In genomic region chr2:71331331-71331580, GRCh38 we compare ENCODE assay signal across 8 cellular contexts. TPM values are rescaled to one million over a fixed set of nuclear protein-coding genes. Genes with fewer than 3 reads are reported as not detected.
DNase-seq lines count a peak whose midpoint lies in the region; ATAC-seq and TF ChIP-seq lines count a peak whose summit lies in the region.
"Not testable (repeated sequence)": the region's sequence is repeated elsewhere in the genome, so short reads cannot be mapped to it uniquely, and the experiment has no call there.

No MANE protein-coding gene starts in this region.

- peak overlapping the region; percentile 47 for H3K4me2 ChIP-seq in SU-DHL-6 (ENCODE audit: low read depth, low read length, poor library complexity, severe bottlenecking)

- not testable (repeated sequence) for H3K36me3 ChIP-seq in SU-DHL-6 (ENCODE audit: low read length); ectodermal cell (ENCODE audit: control insufficient read depth, insufficient read depth, low read length); iPS-18a (ENCODE audit: control insufficient read depth, low read depth, low read length); neutrophil

- H3F3A ChIP-seq in SU-DHL-6 (ENCODE audit: insufficient read depth) = not testable (repeated sequence)

- H3K4me1 Mint-ChIP-seq in CD4-positive, alpha-beta T cell (ENCODE audit: low read depth) = peaks cover 49% of the 10 kb centered on the region
- peaks cover 37% of the 10 kb centered on the region for H3K4me1 Mint-ChIP-seq in stimulated activated naive CD8-positive, alpha-beta T cell treated with anti-CD3 and anti-CD28 coated beads, Interleukin-15, Interleukin-2, amounts not matched to agents 100 ng/mL and 50 ng/mL, for 24 hours (ENCODE audit: low read depth)

- H3K4me1 ChIP-seq in ectodermal cell (ENCODE audit: control insufficient read depth, insufficient read depth, low read length) = not testable (repeated sequence)
- H3K4me1 ChIP-seq in iPS-18a (ENCODE audit: control insufficient read depth, low read depth, low read length) = peaks cover 22% of the 10 kb centered on the region
- H3K4me1 ChIP-seq in neutrophil (ENCODE audit: control insufficient read depth in 1 of 2, insufficient read depth in 1 of 2, low read depth in 1 of 2, low read length in 1 of 2) = peaks cover 26 to 30% of the 10 kb centered on the region in 2 experiments

- H4K20me1 ChIP-seq in SU-DHL-6 (ENCODE audit: low read depth, low read length) = peaks cover 16% of the 10 kb centered on the region

- peaks cover 11% of the 10 kb centered on the region for H3K27me3 Mint-ChIP-seq in CD4-positive, alpha-beta T cell
- H3K27me3 Mint-ChIP-seq in stimulated activated naive CD8-positive, alpha-beta T cell treated with anti-CD3 and anti-CD28 coated beads, Interleukin-15, Interleukin-2, amounts not matched to agents 100 ng/mL and 50 ng/mL, for 24 hours = not testable (repeated sequence)

- not testable (repeated sequence) for H3K27me3 ChIP-seq in CD4-positive, alpha-beta T cell (ENCODE audit: control insufficient read depth, insufficient read depth, low read length); SU-DHL-6 (ENCODE audit: low read length); ectodermal cell (ENCODE audit: control insufficient read depth, insufficient read depth, low read length, poor library complexity, severe bottlenecking); iPS-18a (ENCODE audit: control insufficient read depth, insufficient read depth, low read length); neutrophil

- peak in 5 of 10 experiments; percentile 0 to 6 (median 3) for DNase-seq in CD4-positive, alpha-beta T cell
- peak; percentile 6 for DNase-seq in activated T-helper 9 cell treated with anti-CD3 and anti-CD28 coated beads, Interleukin-2, amount 50 U/mL, for 16 hours (ENCODE audit: low read depth)

- H3K4me3 ChIP-seq in SU-DHL-6 (ENCODE audit: insufficient read depth, low read length, poor library complexity, severe bottlenecking) (peak overlapping the region; percentile 50), ectodermal cell (ENCODE audit: insufficient read depth, low read depth, low read length) (peak overlapping the region; percentile 96), iPS-18a (ENCODE audit: low read length) (peak overlapping the region; percentile 96), neutrophil (ENCODE audit: low read depth in 1 of 2, low read length in 1 of 2) (peak overlapping the region; percentile 72 to 85)

- 36 to 42% methylated on average over 9 of the region's 9 CpGs for WGBS in ectodermal cell, 2 experiments

- intact Hi-C loops in CD4-positive, alpha-beta T cell (cut with DNase I, micrococcal nuclease) = loop anchor here (2.0 to 5.0 kb wide), 6 partner anchors 76 to 334 kb away; partner anchors contain the start of genes MCEE (in 1 of the 2) and MPHOSPH10 (in 1 of the 2)

- peak overlapping the region; percentile 99 for H3K27ac Mint-ChIP-seq in CD4-positive, alpha-beta T cell
- peak overlapping the region; percentile 64 for H3K27ac Mint-ChIP-seq in stimulated activated naive CD8-positive, alpha-beta T cell treated with anti-CD3 and anti-CD28 coated beads, Interleukin-15, Interleukin-2, amounts not matched to agents 100 ng/mL and 50 ng/mL, for 24 hours

- not testable (repeated sequence) for H3K9me3 Mint-ChIP-seq in CD4-positive, alpha-beta T cell; stimulated activated naive CD8-positive, alpha-beta T cell treated with anti-CD3 and anti-CD28 coated beads, Interleukin-15, Interleukin-2, amounts not matched to agents 100 ng/mL and 50 ng/mL, for 24 hours

- peak overlapping the region; percentile 92 for H2AFZ ChIP-seq in SU-DHL-6 (ENCODE audit: low read depth, low read length, severe bottlenecking)

- H3K9me3 ChIP-seq in CD4-positive, alpha-beta T cell (ENCODE audit: control insufficient read depth, low read length); SU-DHL-6 (ENCODE audit: insufficient read depth, low read length); ectodermal cell (ENCODE audit: control insufficient read depth, low read length); iPS-18a (ENCODE audit: control insufficient read depth, low read depth, low read length); neutrophil: not testable (repeated sequence)

- not testable (repeated sequence) for TF ChIP-seq CTCF in CD4-positive, alpha-beta T cell (IDR thresholded peaks at IDR 0.05); SU-DHL-6 (IDR thresholded peaks at IDR 0.05; ENCODE audit: insufficient read depth, low read length, poor library complexity, severe bottlenecking); neutrophil (IDR thresholded peaks at IDR 0.05)

- peak overlapping the region; percentile 100 for H3K4me3 Mint-ChIP-seq in CD4-positive, alpha-beta T cell
- H3K4me3 Mint-ChIP-seq in stimulated activated naive CD8-positive, alpha-beta T cell treated with anti-CD3 and anti-CD28 coated beads, Interleukin-15, Interleukin-2, amounts not matched to agents 100 ng/mL and 50 ng/mL, for 24 hours = peak overlapping the region; percentile 98

- not testable (repeated sequence) for ATAC-seq in CD4-positive, alpha-beta T cell (ENCODE audit: poor library complexity)
- ATAC-seq in HG02759 (IDR thresholded peaks at IDR 0.05; ENCODE audit: unreplicated experiment) = peak; percentile 16

- peak overlapping the region; percentile 83 for H3K9ac ChIP-seq in SU-DHL-6 (ENCODE audit: low read length)
- H3K9ac ChIP-seq in iPS-18a (ENCODE audit: low read length) = peak overlapping the region; percentile 91

- H3K36me3 Mint-ChIP-seq in CD4-positive, alpha-beta T cell (ENCODE audit: low read depth) = peaks cover 31% of the 10 kb centered on the region
- H3K36me3 Mint-ChIP-seq in stimulated activated naive CD8-positive, alpha-beta T cell treated with anti-CD3 and anti-CD28 coated beads, Interleukin-15, Interleukin-2, amounts not matched to agents 100 ng/mL and 50 ng/mL, for 24 hours (ENCODE audit: low read depth) = peaks cover 11% of the 10 kb centered on the region

- not testable (repeated sequence) for H3K27ac ChIP-seq in CD4-positive, alpha-beta T cell (ENCODE audit: low read depth, low read length); SU-DHL-6 (ENCODE audit: low read depth, low read length); ectodermal cell (ENCODE audit: insufficient read depth, low read depth, low read length, poor library complexity, severe bottlenecking); iPS-18a (ENCODE audit: low read length)
- peak overlapping the region; percentile 95 for H3K27ac ChIP-seq in neutrophil

- POLR2A ChIA-PET in CD4-positive, alpha-beta T cell (lab: Charles Lee) = interaction anchor here (0.6 to 3.2 kb wide), 26 partner anchors 9 to 1953 kb away, joined by 3 to 49 read pairs (median 5); partner anchors contain the start of genes CCT7, FBXO41, MCEE and MPHOSPH10

- H3K79me2 ChIP-seq in SU-DHL-6 (ENCODE audit: insufficient read depth, low read length) = peaks cover 47% of the 10 kb centered on the region

- not testable (repeated sequence) for H3K9me2 ChIP-seq in SU-DHL-6 (replicated peaks; ENCODE audit: insufficient read depth, low read length)

- CTCF ChIA-PET in CD4-positive, alpha-beta T cell (lab: Charles Lee) = interaction anchor here (0.6 to 2.4 kb wide), 22 partner anchors 12 to 1840 kb away, joined by 3 to 14 read pairs (median 3); partner anchors contain the start of gene PAIP2B

RNA-seq across cellular contexts. Expression of gene ZNF638, which starts 0.3 kb away (rescaled TPM):
- 10 to 100 TPM; 77.8 to 86.4 TPM for total RNA-seq in CD4-positive, alpha-beta T cell
- polyA plus RNA-seq in ectodermal cell (2013, experiment 1 of 4) = 167 TPM
- polyA plus RNA-seq in ectodermal cell (2013, experiment 2 of 4) = 175 TPM
- polyA plus RNA-seq in ectodermal cell (2013, experiment 3 of 4) = 171 TPM
- polyA plus RNA-seq in ectodermal cell (2013, experiment 4 of 4) = 189 TPM
